11 cellular contexts compared by ENCODE assay signal in the genomic region with DNA sequence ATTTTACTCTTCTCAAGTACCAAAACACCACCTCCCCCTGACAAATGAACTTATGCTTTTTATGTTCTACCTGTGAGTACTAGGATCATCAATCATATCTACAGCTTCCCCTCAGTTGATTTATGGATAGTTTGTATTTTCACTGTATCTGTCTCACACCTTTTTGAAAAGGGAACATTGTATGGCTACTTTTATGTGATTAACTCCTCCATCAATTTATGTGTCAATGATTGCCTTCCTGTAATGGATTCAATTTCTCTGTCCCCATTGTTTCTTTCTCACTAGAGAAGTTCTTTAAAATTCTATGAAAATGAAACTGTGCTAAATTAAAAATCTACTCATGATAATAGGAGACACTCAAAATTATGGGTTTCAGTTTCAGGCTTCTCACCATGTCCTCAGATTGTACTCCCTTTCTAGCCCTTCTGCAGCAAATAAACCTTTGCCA.
DNase-seq lines count a peak whose midpoint lies in the region; ATAC-seq lines count a peak whose summit lies in the region.
"Had no signal": no experiment of that assay in that cellular context is flagged by ENCODE, and none has a peak within 500 bp of the region (broad histone marks: within the 10 kb centered on the region; RNA-seq: fewer than 3 reads in every experiment).

No MANE protein-coding gene starts in this region.

- DNase-seq in NCI-H510A (lab: John Stamatoyannopoulos, UW) (no peak), A172 (ENCODE audit: low spot score) (no peak)
- no peak for DNase-seq in stimulated activated CD4-positive, alpha-beta T cell treated with anti-CD3 and anti-CD28 coated beads, Interleukin-2, amount 100 ng/mL, for 48 hours
- DNase-seq in activated effector memory CD4-positive, alpha-beta T cell treated with Interleukin-2 at 50 U/mL for 16 hours, result no peak
- DNase-seq: activated naive CD4-positive, alpha-beta T cell; HFFc6; naive thymus-derived CD8-positive, alpha-beta T cell had no signal

- ATAC-seq in GM18517 (IDR thresholded peaks at IDR 0.05; ENCODE audit: unreplicated experiment) (peak; percentile 81), GM19468 (IDR thresholded peaks at IDR 0.05; ENCODE audit: extremely low read depth, unreplicated experiment) (peak; percentile 60), HG02938 (IDR thresholded peaks at IDR 0.05; ENCODE audit: unreplicated experiment) (peak; percentile 86), HG03521 (IDR thresholded peaks at IDR 0.05; ENCODE audit: unreplicated experiment) (peak; percentile 54)
- ATAC-seq: naive thymus-derived CD8-positive, alpha-beta T cell had no signal
